ENCODE assay signal across 8 cellular contexts in the genomic region with DNA sequence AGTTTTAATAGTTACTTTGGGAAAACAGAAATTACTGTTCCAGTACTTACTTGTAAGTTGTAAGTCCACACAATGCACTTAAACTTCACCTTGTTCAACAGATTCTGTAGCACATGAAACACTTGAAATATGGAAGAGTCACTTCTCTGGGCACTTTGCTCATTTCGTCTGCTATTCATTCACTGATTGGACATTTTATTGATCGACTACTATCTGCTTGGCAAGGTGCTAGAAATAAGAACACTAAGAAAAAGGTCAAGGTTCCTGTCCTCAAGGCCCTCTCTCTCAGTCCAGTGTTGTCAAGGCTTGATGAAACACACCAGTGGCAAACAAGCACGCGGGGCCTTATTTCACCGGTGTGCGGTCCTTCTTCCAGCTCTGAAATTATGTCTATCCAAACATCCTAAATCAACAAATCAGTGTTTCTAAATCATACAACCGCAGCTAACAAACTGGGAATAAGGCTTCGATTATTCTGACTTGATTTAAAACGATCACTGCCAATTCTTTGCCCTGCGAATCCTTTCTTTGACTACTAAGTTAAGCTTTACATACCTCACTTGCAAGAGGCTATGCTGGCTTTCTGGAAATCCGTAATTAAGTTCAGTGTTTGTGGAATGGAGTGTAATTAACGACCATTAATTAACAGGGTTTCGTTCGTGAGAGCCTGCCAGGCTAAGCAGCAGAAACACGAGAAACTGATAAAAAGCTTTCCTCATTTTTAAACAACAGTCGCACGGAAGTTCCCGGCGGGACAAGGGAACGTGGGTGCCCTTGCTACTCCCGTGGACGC. TPM values are rescaled to one million over a fixed set of nuclear protein-coding genes. Genes with fewer than 3 reads are reported as not detected.
DNase-seq lines count a peak whose midpoint lies in the region; ATAC-seq, FAIRE-seq and TF ChIP-seq lines count a peak whose summit lies in the region.

No MANE protein-coding gene starts in this region.

- no peaks in the 10 kb centered on the region for H3K27me3 Mint-ChIP-seq in astrocyte (ENCODE audit: low read depth, unreplicated experiment)

- peak overlapping the region; percentile 74 for H3K4me3 Mint-ChIP-seq in astrocyte (ENCODE audit: unreplicated experiment)

- H3K27me3 ChIP-seq in astrocyte (ENCODE audit: insufficient read depth, low read length) (no peaks in the 10 kb centered on the region), tibial artery (no peaks in the 10 kb centered on the region)

- H3K36me3 ChIP-seq in astrocyte (ENCODE audit: insufficient read depth, low read length) (no peaks in the 10 kb centered on the region), tibial artery (no peaks in the 10 kb centered on the region)

- peak overlapping the region; percentile 89 for H3K27ac Mint-ChIP-seq in astrocyte (ENCODE audit: unreplicated experiment)

- no peaks in the 10 kb centered on the region for H3K9me3 ChIP-seq in astrocyte (ENCODE audit: insufficient read depth, low read depth, low read length)
- no peaks in the 10 kb centered on the region for H3K9me3 ChIP-seq in tibial artery

- H3K4me1 Mint-ChIP-seq in astrocyte (ENCODE audit: low read depth, unreplicated experiment), result peaks cover 19% of the 10 kb centered on the region

- TF ChIP-seq CTCF in C4-2B (conservative IDR thresholded peaks at IDR 0.05), result no peak
- no peak for TF ChIP-seq CTCF in astrocyte (IDR thresholded peaks at IDR 0.05; ENCODE audit: insufficient read depth, low read depth, low read length)
- no peak for TF ChIP-seq CTCF in tibial artery (IDR thresholded peaks at IDR 0.05)

- H3K4me2 ChIP-seq in astrocyte (ENCODE audit: low read length), result peak overlapping the region; percentile 90

- H3K9ac ChIP-seq in astrocyte (ENCODE audit: low read length), result peak overlapping the region; percentile 98

- H3K4me3 ChIP-seq in astrocyte (ENCODE audit: insufficient read depth, low read depth, low read length) (peak overlapping the region; percentile 91), tibial artery (peak overlapping the region; percentile 81 to 85)

- no peaks in the 10 kb centered on the region for H3K9me3 Mint-ChIP-seq in astrocyte (ENCODE audit: unreplicated experiment)

- ATAC-seq in HG03025 (IDR thresholded peaks at IDR 0.05; ENCODE audit: low FRiP score, unreplicated experiment), result peak; percentile 0
- ATAC-seq in left lobe of liver, result peak; percentile 4
- no peak for ATAC-seq in HG03342 (IDR thresholded peaks at IDR 0.05; ENCODE audit: unreplicated experiment)

- peaks cover 59% of the 10 kb centered on the region for H3K79me2 ChIP-seq in astrocyte (ENCODE audit: insufficient read depth, low read length)

- intact Hi-C loops in tibial artery (cut with DNase I; ENCODE audit: low total_unique reads), result no loop called here
- intact Hi-C loops in posterior vena cava (cut with DNase I), result no loop called here

- H3K27ac ChIP-seq in C4-2B, result peak overlapping the region; percentile 98
- peak overlapping the region; percentile 96 for H3K27ac ChIP-seq in astrocyte (ENCODE audit: low read depth, low read length)
- H3K27ac ChIP-seq in tibial artery, result peak overlapping the region; percentile 95 to 98

- peak; percentile 23 for FAIRE-seq in astrocyte (lab: Jason Lieb, UNC)

- H3K4me1 ChIP-seq in astrocyte (ENCODE audit: insufficient read depth, low read length), result peaks cover 14% of the 10 kb centered on the region
- peaks cover 0 to 35% (median 17%) of the 10 kb centered on the region in 4 donors for H3K4me1 ChIP-seq in tibial artery

- DNase-seq in astrocyte (ENCODE audit: low read depth) (no peak), left lobe of liver (ENCODE audit: low spot score) (no peak), tibial artery (no peak), SHP77 (lab: John Stamatoyannopoulos, UW) (no peak), posterior vena cava (ENCODE audit: low spot score) (no peak)

- peak overlapping the region; percentile 76 for H2AFZ ChIP-seq in astrocyte (ENCODE audit: low read depth, low read length)

- peaks cover 37% of the 10 kb centered on the region for H4K20me1 ChIP-seq in astrocyte (ENCODE audit: insufficient read depth, low read length)

- H3K36me3 Mint-ChIP-seq in astrocyte (ENCODE audit: low read depth, unreplicated experiment), result peaks cover 15% of the 10 kb centered on the region

RNA-seq across cellular contexts. Expression of a gene that starts 0.7 kb away (rescaled TPM):
- total RNA-seq in astrocyte, result 661 and 779 TPM in 2 replicates
- total RNA-seq in left lobe of liver, result 15.3 TPM
- 100 to 1,000 TPM; 104 to 118 TPM for total RNA-seq in posterior vena cava
